In the genomic region with DNA sequence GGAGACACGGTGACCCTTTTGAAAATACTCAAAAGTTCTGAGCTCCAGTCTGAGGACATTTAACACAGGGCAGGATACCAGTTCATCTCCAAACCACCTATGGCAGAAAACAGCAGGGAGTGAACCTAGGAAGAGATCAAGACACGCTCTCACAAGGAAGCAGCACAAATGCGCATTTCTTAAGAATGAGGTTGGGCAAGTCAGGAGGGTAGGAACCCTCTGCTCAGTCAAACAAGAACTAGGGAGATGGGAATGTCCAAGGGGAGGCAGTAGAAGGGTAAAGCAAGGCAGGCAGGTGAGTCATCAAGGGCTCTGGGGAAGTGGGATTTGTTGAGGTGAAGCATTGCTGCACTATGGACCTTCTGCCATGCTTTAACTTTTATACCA, we compare ENCODE assay signal across 11 cellular contexts.
"Had no signal": no experiment of that assay in that cellular context is flagged by ENCODE, and none has a peak within 500 bp of the region (broad histone marks: within the 10 kb centered on the region; RNA-seq: fewer than 3 reads in every experiment).

No MANE protein-coding gene starts in this region.

- DNase-seq: activated CD4-positive, alpha-beta T cell treated with anti-CD3 and anti-CD28 coated beads, Interleukin-2, amount 10 ng/mL, durations not matched to agents 7 days and 5 days; activated CD4-positive, CD25-positive, alpha-beta regulatory T cell; activated naive CD4-positive, alpha-beta T cell treated with anti-CD3 and anti-CD28 coated beads for 36 hours; activated T-cell treated with anti-CD3 and anti-CD28 coated beads for 4 hours; foreskin keratinocyte; heart left ventricle; naive B cell; nucleus accumbens; thyroid gland had no signal

- H3K4me3 ChIP-seq: heart left ventricle, thyroid gland had no signal

- H3K27ac ChIP-seq: foreskin keratinocyte, heart left ventricle, thyroid gland had no signal

- ATAC-seq: activated T-helper 17 cell treated with anti-CD3 and anti-CD28 coated beads, Interleukin-2, amount 50 U/mL, for 72 hours; heart left ventricle; stimulated activated effector memory CD8-positive, alpha-beta T cell treated with anti-CD3 and anti-CD28 coated beads, Interleukin-12 subunit alpha, Interleukin-12 subunit beta, amount 100 ng/mL, for 72 hours had no signal

- H3K27me3 ChIP-seq: foreskin keratinocyte, heart left ventricle, thyroid gland had no signal

- H3K36me3 ChIP-seq: heart left ventricle, thyroid gland had no signal

- H3K9me3 ChIP-seq: thyroid gland had no signal
